In the genomic region with DNA sequence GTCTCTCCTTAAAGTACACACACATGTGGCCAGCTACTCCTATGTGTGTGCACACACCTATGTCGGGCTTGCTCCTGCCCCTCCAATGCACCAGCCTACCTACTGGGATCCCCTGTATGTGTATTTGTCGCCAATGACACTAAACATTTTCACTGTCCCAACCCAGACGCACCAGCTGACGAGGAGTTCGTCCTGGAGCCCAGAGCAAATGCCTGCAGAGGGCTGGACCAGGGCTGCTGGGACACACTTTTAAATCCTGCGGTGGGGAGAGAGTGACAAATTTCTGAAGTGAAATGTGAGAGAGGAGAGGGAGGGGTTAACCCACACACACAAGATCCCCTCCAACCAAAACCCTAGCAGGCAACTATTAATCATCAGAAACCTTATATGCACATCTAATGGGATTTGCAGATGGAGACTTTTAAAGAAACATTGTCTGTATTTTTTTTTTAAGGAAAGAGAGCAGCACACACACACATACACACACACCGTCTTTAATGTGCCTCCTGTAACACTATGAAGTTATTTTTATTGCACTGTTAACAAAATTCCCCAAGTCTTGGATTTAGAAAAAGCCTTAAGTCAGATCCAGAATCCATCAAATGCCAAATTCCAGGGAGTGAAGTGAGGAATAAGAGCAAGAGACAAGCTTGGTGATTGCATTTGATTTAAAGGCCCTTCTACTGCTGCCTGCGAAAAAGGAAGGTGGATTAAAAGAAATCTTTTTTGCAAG, we compare ENCODE assay signal across 1 cellular context.
TF ChIP-seq lines count a peak whose summit lies in the region.

TSS of gene MEOX1 (minus strand) at position 224 of the 733 bp plus-strand sequence. CDS start 388 bp downstream, outside the sequence.

TF ChIP-seq in HEK293, 187 proteins besides CTCF, POLR2A, EP300 and RAD21 (continued from another document):
- TF ChIP-seq, protein P1, sequence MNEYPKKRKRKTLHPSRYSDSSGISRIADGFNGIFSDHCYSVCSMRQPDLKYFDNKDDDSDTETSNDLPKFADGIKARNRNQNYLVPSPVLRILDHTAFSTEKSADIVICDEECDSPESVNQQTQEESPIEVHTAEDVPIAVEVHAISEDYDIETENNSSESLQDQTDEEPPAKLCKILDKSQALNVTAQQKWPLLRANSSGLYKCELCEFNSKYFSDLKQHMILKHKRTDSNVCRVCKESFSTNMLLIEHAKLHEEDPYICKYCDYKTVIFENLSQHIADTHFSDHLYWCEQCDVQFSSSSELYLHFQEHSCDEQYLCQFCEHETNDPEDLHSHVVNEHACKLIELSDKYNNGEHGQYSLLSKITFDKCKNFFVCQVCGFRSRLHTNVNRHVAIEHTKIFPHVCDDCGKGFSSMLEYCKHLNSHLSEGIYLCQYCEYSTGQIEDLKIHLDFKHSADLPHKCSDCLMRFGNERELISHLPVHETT (tag by site-specific recombination; IDR thresholded peaks at IDR 0.05) = no peak
- TF ChIP-seq ZNF558 (tag by site-specific recombination; IDR thresholded peaks at IDR 0.05) = no peak
- TF ChIP-seq HOXC10 (CRISPR knock-in tag; IDR thresholded peaks at IDR 0.05) = peak; percentile 97
- TF ChIP-seq ZFP3 (tag by site-specific recombination; IDR thresholded peaks at IDR 0.05; ENCODE audit: low read depth) = peak; percentile 82
- TF ChIP-seq ZNF140 (tag by site-specific recombination; IDR thresholded peaks at IDR 0.05) = no peak
- no peak for TF ChIP-seq ZNF571 (tag by site-specific recombination; IDR thresholded peaks at IDR 0.05)
- no peak for TF ChIP-seq ZNF48 (tag by site-specific recombination; IDR thresholded peaks at IDR 0.05)
- TF ChIP-seq ZNF335 (tag by site-specific recombination; conservative IDR thresholded peaks at IDR 0.05) = peak; percentile 53; the same call in 1 of the 2 replicates
- no peak for TF ChIP-seq ZBTB48 (tag by site-specific recombination; IDR thresholded peaks at IDR 0.05)
- TF ChIP-seq MZF1 (tag by site-specific recombination; IDR thresholded peaks at IDR 0.05; ENCODE audit: borderline replicate concordance) = 0 out of 2 replicates have a peak, but pooled peaks have one; percentile 37
- no peak for TF ChIP-seq ZNF792 (tag by site-specific recombination; IDR thresholded peaks at IDR 0.05)
- no peak for TF ChIP-seq ZNF37A (tag by site-specific recombination; IDR thresholded peaks at IDR 0.05)
- TF ChIP-seq ZBTB1 (tag by site-specific recombination; IDR thresholded peaks at IDR 0.05) = no peak
- no peak for TF ChIP-seq ZXDB (tag by site-specific recombination; IDR thresholded peaks at IDR 0.05)
- no peak for TF ChIP-seq ZNF133 (tag by site-specific recombination; IDR thresholded peaks at IDR 0.05)
- no peak for TF ChIP-seq TSHZ1 (tag by site-specific recombination; IDR thresholded peaks at IDR 0.05; ENCODE audit: borderline replicate concordance)
